21 cellular contexts compared by ENCODE assay signal in the genomic region with DNA sequence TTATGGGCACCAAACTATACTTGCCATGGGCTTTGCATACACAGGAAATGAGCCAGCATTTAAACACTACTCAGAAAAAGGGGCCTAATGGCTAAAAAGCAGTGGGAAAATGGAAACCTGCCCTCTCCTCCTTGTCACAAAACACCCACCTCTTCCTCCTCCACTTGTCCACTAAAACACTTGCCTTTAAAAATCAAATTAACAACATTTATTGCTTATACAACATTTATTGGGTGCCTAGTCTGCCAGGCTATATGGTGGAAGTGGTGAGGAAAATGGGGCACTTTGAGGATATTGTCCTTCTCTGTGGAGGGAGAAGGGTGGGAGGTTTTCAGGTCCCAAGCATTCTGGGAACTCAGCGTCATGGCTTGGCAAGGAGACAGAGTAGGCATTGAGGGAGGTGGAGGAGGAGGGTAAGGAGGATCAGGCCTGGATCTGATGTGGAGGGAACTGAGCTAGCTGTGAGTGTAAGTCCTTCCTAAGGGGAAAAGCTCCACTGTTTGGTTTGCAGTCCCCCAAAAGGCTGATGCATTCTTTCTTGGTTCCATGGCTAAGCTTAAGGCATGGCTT.
DNase-seq lines count a peak whose midpoint lies in the region; ATAC-seq and TF ChIP-seq lines count a peak whose summit lies in the region.
"Had no signal": no experiment of that assay in that cellular context is flagged by ENCODE, and none has a peak within 500 bp of the region (broad histone marks: within the 10 kb centered on the region; RNA-seq: fewer than 3 reads in every experiment).

No MANE protein-coding gene starts in this region.

- no peak for ATAC-seq in natural killer cell
- no peak for ATAC-seq in GM19351 (IDR thresholded peaks at IDR 0.05; ENCODE audit: unreplicated experiment)
- no peak for ATAC-seq in left colon
- ATAC-seq: HCT116, PC-3 had no signal

- no peaks in the 10 kb centered on the region for H3K36me3 Mint-ChIP-seq in natural killer cell

- no peak overlapping the region for H3K4me3 ChIP-seq in DOHH2 (ENCODE audit: low read length)

- no peaks in the 10 kb centered on the region for H3K79me2 ChIP-seq in DOHH2 (ENCODE audit: control insufficient read depth, low read length)

- DNase-seq in NCI-H1436 (lab: John Stamatoyannopoulos, UW) = peak; percentile 22
- no peak for DNase-seq in NCI-H1436 treated with DMSO at 0.1 percent for 48 hours (lab: John Stamatoyannopoulos, UW)
- DNase-seq in RPMI8226 = peak; percentile 22
- peak; percentile 15 for DNase-seq in midbrain (lab: John Stamatoyannopoulos, UW)
- no peak for DNase-seq in natural killer cell
- no peak for DNase-seq in left colon
- DNase-seq: 8988T; Caco-2; CD4-positive, alpha-beta T cell; GOT3; KG1; NCI-H146; NCI-H2029 treated with DMSO at 0.1 percent for 48 hours; NCI-H2171 treated with DMSO at 0.1 percent for 48 hours; NCI-H446; NCI-H526 treated with DMSO at 0.1 percent for 48 hours; PC-3 had no signal

- H3F3A ChIP-seq in DOHH2 (ENCODE audit: control insufficient read depth, insufficient read depth) = no peaks in the 10 kb centered on the region

- no peak for TF ChIP-seq CTCF in DOHH2 (IDR thresholded peaks at IDR 0.05; ENCODE audit: low read depth, low read length, poor library complexity, severe bottlenecking)
- no peak for TF ChIP-seq CTCF in natural killer cell (IDR thresholded peaks at IDR 0.05)

- intact Hi-C loops in natural killer cell (cut with micrococcal nuclease) = no loop called here
- intact Hi-C loops in left colon (cut with DNase I, micrococcal nuclease) = no loop called here

- no peak overlapping the region for H3K4me3 Mint-ChIP-seq in natural killer cell
- H3K4me3 Mint-ChIP-seq: CD4-positive, alpha-beta T cell had no signal

- H3K9me2 ChIP-seq in DOHH2 (replicated peaks; ENCODE audit: control insufficient read depth, low read length) = no peaks in the 10 kb centered on the region

- H3K27me3 ChIP-seq in DOHH2 (ENCODE audit: control insufficient read depth, low read length) = no peaks in the 10 kb centered on the region

- H3K27ac Mint-ChIP-seq in natural killer cell = no peak overlapping the region
- H3K27ac Mint-ChIP-seq: CD4-positive, alpha-beta T cell had no signal

- H3K9me3 ChIP-seq in DOHH2 (ENCODE audit: control insufficient read depth, insufficient read depth, low read length) = no peaks in the 10 kb centered on the region
- H3K9me3 ChIP-seq: Caco-2 had no signal

- H3K4me2 ChIP-seq in DOHH2 (ENCODE audit: low read length) = peak overlapping the region; percentile 18

- H3K4me1 ChIP-seq in DOHH2 (ENCODE audit: control insufficient read depth, low read length) = peaks cover 14% of the 10 kb centered on the region
- H3K4me1 ChIP-seq: Caco-2 had no signal

- peaks cover 69 to 84% of the 10 kb centered on the region in 2 donors for H3K4me1 Mint-ChIP-seq in natural killer cell

- H3K9me3 Mint-ChIP-seq in natural killer cell = no peaks in the 10 kb centered on the region
- H3K9me3 Mint-ChIP-seq: CD4-positive, alpha-beta T cell had no signal

- H3K27me3 Mint-ChIP-seq in natural killer cell (ENCODE audit: low read depth in 2 of 2) = no peaks in the 10 kb centered on the region
- H3K27me3 Mint-ChIP-seq: CD4-positive, alpha-beta T cell had no signal

- H3K36me3 ChIP-seq in DOHH2 (ENCODE audit: control insufficient read depth, low read length) = no peaks in the 10 kb centered on the region

- H3K27ac ChIP-seq in DOHH2 (ENCODE audit: low read depth, low read length) = no peak overlapping the region
- H3K27ac ChIP-seq: RWPE1 had no signal

- no peaks in the 10 kb centered on the region for H4K20me1 ChIP-seq in DOHH2 (ENCODE audit: control insufficient read depth, insufficient read depth, low read depth, low read length)

Comparison
In these comparisons a context has a peak if more than half of its experiments do, and no peak if none do; other contexts are left out.
1. DNase-seq: peak in NCI-H1436 (single experiment), RPMI8226 (single experiment) and midbrain (single experiment); none in NCI-H1436 treated with DMSO at 0.1 percent for 48 hours (single experiment), natural killer cell (single experiment) and left colon (0 of 2).